14 cellular contexts compared by ENCODE assay signal in the genomic region with DNA sequence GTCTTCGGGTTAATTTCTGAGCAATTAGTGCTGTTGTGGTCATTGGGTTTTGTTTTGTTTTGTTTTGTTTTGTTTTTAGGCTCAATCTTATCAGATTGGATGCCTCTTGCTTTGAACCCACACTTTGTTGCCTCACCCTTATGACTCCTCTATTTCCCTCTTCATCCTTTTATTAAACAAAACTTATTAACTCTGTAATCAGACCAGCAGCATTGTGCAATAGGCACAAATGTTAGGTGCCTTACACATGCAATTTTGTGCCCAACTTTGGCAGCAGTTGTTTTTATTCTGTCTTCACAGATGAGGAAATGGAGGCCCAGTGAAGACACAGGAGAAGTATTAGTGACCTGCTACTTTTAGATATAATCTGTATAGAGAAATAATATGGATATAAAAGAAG.
A peak's percentile ranks its signal among the peaks of the same experiment; 100 is the strongest.
DNase-seq lines count a peak whose midpoint lies in the region; ATAC-seq, FAIRE-seq and TF ChIP-seq lines count a peak whose summit lies in the region.
"Had no signal": no experiment of that assay in that cellular context is flagged by ENCODE, and none has a peak within 500 bp of the region (broad histone marks: within the 10 kb centered on the region; RNA-seq: fewer than 3 reads in every experiment).

No MANE protein-coding gene starts in this region.

- no peak overlapping the region for H3K4me3 Mint-ChIP-seq in endothelial cell (ENCODE audit: unreplicated experiment)
- H3K4me3 Mint-ChIP-seq: CD14-positive monocyte, HFFc6 had no signal

- H3K9me3 ChIP-seq in Karpas-422 (ENCODE audit: low read length) (no peaks in the 10 kb centered on the region), right lobe of liver (no peaks in the 10 kb centered on the region), smooth muscle cell (replicated peaks; ENCODE audit: low read depth) (no peaks in the 10 kb centered on the region)

- peak overlapping the region; percentile 35 for H3K4me2 ChIP-seq in Karpas-422 (ENCODE audit: low read depth, low read length, poor library complexity, severe bottlenecking)
- H3K4me2 ChIP-seq in smooth muscle cell = no peak overlapping the region

- TF ChIP-seq POLR2A in right lobe of liver (IDR thresholded peaks at IDR 0.05) = no peak

- peaks cover 2% of the 10 kb centered on the region for H3K27me3 Mint-ChIP-seq in endothelial cell (ENCODE audit: unreplicated experiment)

- DNase-seq in Karpas-422 (peak; percentile 42), bronchial epithelial cell (ENCODE audit: low read depth) (peak; percentile 73), right lobe of liver (no peak), smooth muscle cell (lab: John Stamatoyannopoulos, UW; ENCODE audit: unreplicated experiment) (no peak), endothelial cell (ENCODE audit: low spot score) (no peak), middle frontal gyrus (ENCODE audit: extremely low spot score, low spot score) (no peak)
- no peak for DNase-seq in stimulated activated naive CD4-positive, alpha-beta T cell (lab: John Stamatoyannopoulos, UW)
- DNase-seq: ACHN; DND-41; HFFc6; NK-92 treated with Interleukin-12 subunit alpha and Interleukin-12 subunit beta, amount 100 ng/mL, for 24 hours had no signal

- no peaks in the 10 kb centered on the region for H3F3A ChIP-seq in smooth muscle cell (ENCODE audit: low read depth)

- FAIRE-seq in bronchial epithelial cell (lab: Jason Lieb, UNC) = no peak
- FAIRE-seq: H54, RCC 7860 had no signal

- H2AFZ ChIP-seq in Karpas-422 (ENCODE audit: low read length) = no peak overlapping the region
- peak overlapping the region; percentile 26 for H2AFZ ChIP-seq in smooth muscle cell (ENCODE audit: low read depth)

- no peaks in the 10 kb centered on the region for H3K9me2 ChIP-seq in Karpas-422 (replicated peaks; ENCODE audit: insufficient read depth, low read length)

- no peak overlapping the region for H3K4me3 ChIP-seq in Karpas-422 (ENCODE audit: low read length)
- no peak overlapping the region for H3K4me3 ChIP-seq in bronchial epithelial cell (ENCODE audit: low read depth, low read length)
- H3K4me3 ChIP-seq in right lobe of liver = no peak overlapping the region
- H3K4me3 ChIP-seq in smooth muscle cell = no peak overlapping the region

- no peaks in the 10 kb centered on the region for H3K36me3 ChIP-seq in Karpas-422 (ENCODE audit: insufficient read depth, low read length)
- no peaks in the 10 kb centered on the region for H3K36me3 ChIP-seq in bronchial epithelial cell (ENCODE audit: control insufficient read depth, insufficient read depth, low read length)
- H3K36me3 ChIP-seq in right lobe of liver = no peaks in the 10 kb centered on the region
- H3K36me3 ChIP-seq in smooth muscle cell (ENCODE audit: low read depth) = no peaks in the 10 kb centered on the region

- H3K4me1 ChIP-seq in Karpas-422 (ENCODE audit: low read length) (peaks cover 72% of the 10 kb centered on the region), right lobe of liver (peaks cover 0 to 23% (median 3%) of the 10 kb centered on the region in 4 donors), smooth muscle cell (ENCODE audit: low read depth) (peaks cover 15% of the 10 kb centered on the region)

- WGBS in right lobe of liver (ENCODE audit: insufficient coverage, low coverage, low lambda C conversion rate, missing lambda C conversion rate) = 50% methylated on average over 1 of the region's 1 CpG
- WGBS in smooth muscle cell (ENCODE audit: low lambda C conversion rate) = 78% methylated on average over 1 of the region's 1 CpG

- no peak overlapping the region for H3K27ac Mint-ChIP-seq in endothelial cell (ENCODE audit: unreplicated experiment)
- H3K27ac Mint-ChIP-seq: CD14-positive monocyte, HFFc6 had no signal

- peaks cover 33% of the 10 kb centered on the region for H3K4me1 Mint-ChIP-seq in endothelial cell (ENCODE audit: unreplicated experiment)

- ATAC-seq in right lobe of liver = peak in 3 of 4 donors; percentile 58 to 70 (median 68)

- intact Hi-C loops in right lobe of liver (cut with DNase I) = no loop called here

- H3K79me2 ChIP-seq in Karpas-422 (ENCODE audit: low read length) (no peaks in the 10 kb centered on the region), smooth muscle cell (ENCODE audit: low read depth) (no peaks in the 10 kb centered on the region)

- no peaks in the 10 kb centered on the region for H3K36me3 Mint-ChIP-seq in endothelial cell (ENCODE audit: low read depth, unreplicated experiment)
- H3K36me3 Mint-ChIP-seq: CD14-positive monocyte had no signal

- no peaks in the 10 kb centered on the region for H4K20me1 ChIP-seq in Karpas-422 (ENCODE audit: insufficient read depth, low read depth, low read length)
- no peaks in the 10 kb centered on the region for H4K20me1 ChIP-seq in smooth muscle cell (ENCODE audit: low read depth)

- no peak for TF ChIP-seq CTCF in bronchial epithelial cell (IDR thresholded peaks at IDR 0.05; ENCODE audit: insufficient read depth, low read length, severe bottlenecking)
- no peak for TF ChIP-seq CTCF in right lobe of liver (IDR thresholded peaks at IDR 0.05)
- TF ChIP-seq CTCF in smooth muscle cell (IDR thresholded peaks at IDR 0.05; ENCODE audit: borderline replicate concordance, insufficient read depth, poor library complexity, severe bottlenecking) = no peak
- no peak for TF ChIP-seq CTCF in endothelial cell (IDR thresholded peaks at IDR 0.05; ENCODE audit: unreplicated experiment)

- H3K27ac ChIP-seq in Karpas-422 (ENCODE audit: low read length) (peak overlapping the region; percentile 92), right lobe of liver (no peak overlapping the region), smooth muscle cell (ENCODE audit: low read depth) (no peak overlapping the region)

- no peaks in the 10 kb centered on the region for H3K27me3 ChIP-seq in Karpas-422 (ENCODE audit: low read length)
- no peaks in the 10 kb centered on the region for H3K27me3 ChIP-seq in bronchial epithelial cell (ENCODE audit: control insufficient read depth, insufficient read depth, low read length)
- H3K27me3 ChIP-seq in right lobe of liver = no peaks in the 10 kb centered on the region
- H3K27me3 ChIP-seq in smooth muscle cell (ENCODE audit: low read depth) = no peaks in the 10 kb centered on the region

- H3K9me3 Mint-ChIP-seq in endothelial cell (ENCODE audit: unreplicated experiment) = no peaks in the 10 kb centered on the region
- H3K9me3 Mint-ChIP-seq: HFFc6 had no signal

- peak overlapping the region; percentile 14 for H3K9ac ChIP-seq in Karpas-422 (ENCODE audit: low read length)
- H3K9ac ChIP-seq in smooth muscle cell (ENCODE audit: low read depth) = no peak overlapping the region

Comparison
In these comparisons a context has a peak if more than half of its experiments do, and no peak if none do; other contexts are left out.
1. DNase-seq: peak in Karpas-422 (single experiment) and bronchial epithelial cell (single experiment); none in right lobe of liver (0 of 3), smooth muscle cell (single experiment), endothelial cell (single experiment), middle frontal gyrus (single experiment) and stimulated activated naive CD4-positive, alpha-beta T cell (0 of 6).